Comparison of ENCODE assay signal across 9 cellular contexts in genomic region chr13:56986121-56986520, GRCh38.
"Had no signal": no experiment of that assay in that cellular context is flagged by ENCODE, and none has a peak within 500 bp of the region (broad histone marks: within the 10 kb centered on the region; RNA-seq: fewer than 3 reads in every experiment).

No MANE protein-coding gene starts in this region.

- H3K9ac ChIP-seq: GM23248 had no signal

- DNase-seq: GM23248, GOT3, H7, HFFc6, IMR-90 had no signal

- ATAC-seq: HCT116, K562 had no signal

- H3K4me3 ChIP-seq: GM23248, HAP-1, K562 had no signal

- H3K9me3 ChIP-seq: HAP-1 had no signal

- FAIRE-seq: K562 had no signal

- H3K4me1 ChIP-seq: HAP-1 had no signal

- H3K36me3 ChIP-seq: HAP-1 had no signal

- H3K27ac ChIP-seq: GM23248, HL-60 had no signal
